Comparison of ENCODE assay signal across 9 cellular contexts in the genomic region with DNA sequence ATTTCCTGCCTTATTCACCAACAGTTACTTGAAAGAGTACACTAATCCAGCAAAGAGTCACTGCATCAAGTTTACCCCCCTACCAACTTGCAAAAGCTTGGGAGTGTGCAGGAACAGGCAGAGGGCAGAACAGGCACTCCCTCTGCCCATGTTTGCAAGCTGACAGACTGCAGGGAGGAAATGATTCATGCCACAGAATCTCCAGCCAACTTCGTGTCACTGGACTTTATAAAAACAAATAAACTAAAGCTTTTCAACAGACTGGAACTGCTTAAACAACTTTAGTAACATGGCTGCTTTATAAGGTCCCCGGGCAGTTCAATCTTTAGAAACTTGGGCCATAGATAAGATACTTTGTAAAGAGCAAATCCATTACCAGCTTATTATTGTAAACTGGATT.
DNase-seq lines count a peak whose midpoint lies in the region; ATAC-seq, FAIRE-seq and TF ChIP-seq lines count a peak whose summit lies in the region.
"Had no signal": no experiment of that assay in that cellular context is flagged by ENCODE, and none has a peak within 500 bp of the region (broad histone marks: within the 10 kb centered on the region; RNA-seq: fewer than 3 reads in every experiment).

No MANE protein-coding gene starts in this region.

- no peaks in the 10 kb centered on the region; the same call in 1 of the 2 replicates for H3K4me1 ChIP-seq in IMR-90 (ENCODE audit: control insufficient read depth, insufficient read depth, low read length)
- H3K4me1 ChIP-seq in thyroid gland, result peaks cover 0 to 9% of the 10 kb centered on the region in 2 donors

- H2BK5ac ChIP-seq in IMR-90 (ENCODE audit: low read depth, low read length, poor library complexity, severe bottlenecking), result no peak overlapping the region

- WGBS in IMR-90 (ENCODE audit: extremely low coverage in 2 of 2, insufficient read length in 1 of 2), 2 experiments, result no CpG with 5 or more reads among the region's 2 CpGs
- 4 to 7% methylated on average over 2 of the region's 2 CpGs for WGBS in thyroid gland, 2 donors

- DNase-seq in IMR-90 (peak; percentile 68), astrocyte of the cerebellum (ENCODE audit: low read depth) (peak; percentile 45), thyroid gland (peak; percentile 46 to 70), superior temporal gyrus (ENCODE audit: extremely low spot score) (no peak)

- no peak for TF ChIP-seq RAD21 in IMR-90 (IDR thresholded peaks at IDR 0.05; ENCODE audit: low read length)

- in situ Hi-C loops in IMR-90 (cut with MboI; ENCODE audit: low sequenced_read_pairs), result no loop called here
- in situ Hi-C loops in astrocyte of the cerebellum (cut with HindIII; ENCODE audit: low sequenced_read_pairs), result no loop called here

- peak; percentile 13 for FAIRE-seq in islet of Langerhans (lab: Jason Lieb, UNC)

- TF ChIP-seq CTCF in IMR-90 (conservative IDR thresholded peaks at IDR 0.05; ENCODE audit: low read depth, low read length) (no peak), astrocyte of the cerebellum (IDR thresholded peaks at IDR 0.05; ENCODE audit: low read depth, low read length, missing control alignments) (no peak), thyroid gland (IDR thresholded peaks at IDR 0.05) (peak in 2 of 6 experiments; percentile 15 to 29)

- BruUV-seq in IMR-90 (replicated peaks; lab: Mats Ljungman, UMichigan), result no TSS peak

- H2BK15ac ChIP-seq in IMR-90 (ENCODE audit: low read depth, low read length), result no peak overlapping the region

- H3K36me3 ChIP-seq in IMR-90 (ENCODE audit: control insufficient read depth, insufficient read depth, low read length) (no peaks in the 10 kb centered on the region), thyroid gland (no peaks in the 10 kb centered on the region)

- H4K91ac ChIP-seq in IMR-90 (ENCODE audit: insufficient read depth, low read depth, low read length), result no peak overlapping the region

- H4K20me1 ChIP-seq in IMR-90 (ENCODE audit: insufficient read depth, low read length), result no peaks in the 10 kb centered on the region

- no peak overlapping the region for H2AK9ac ChIP-seq in IMR-90 (replicated peaks; ENCODE audit: low read depth, low read length, poor library complexity)

- no peak overlapping the region; the same call in 1 of the 2 replicates for H3K4me2 ChIP-seq in IMR-90 (ENCODE audit: low read depth, low read length)

- H3K23ac ChIP-seq in IMR-90 (ENCODE audit: low read depth, low read length), result no peak overlapping the region

- POLR2A ChIA-PET in IMR-90 (lab: Charles Lee; ENCODE audit: unreplicated experiment), result no interaction called here

- no peak overlapping the region for H3K9ac ChIP-seq in IMR-90 (ENCODE audit: low read depth, low read length)

- H3K4me3 ChIP-seq in IMR-90 (ENCODE audit: insufficient read depth, low read depth, low read length) (no peak overlapping the region), astrocyte of the cerebellum (ENCODE audit: low read depth, low read length) (no peak overlapping the region), thyroid gland (replicated peaks in 1 of 3) (no peak overlapping the region)
- H3K4me3 ChIP-seq: skin epidermis had no signal

- H3K79me1 ChIP-seq in IMR-90 (ENCODE audit: low read depth in 1 of 2, low read length in 2 of 2), result no peaks in the 10 kb centered on the region

- no peak overlapping the region for H3K27ac ChIP-seq in IMR-90 (ENCODE audit: insufficient read depth, low read length)
- no peak overlapping the region for H3K27ac ChIP-seq in thyroid gland

- H2BK20ac ChIP-seq in IMR-90 (ENCODE audit: low read depth, low read length), result no peak overlapping the region

- no peak overlapping the region for H4K8ac ChIP-seq in IMR-90 (ENCODE audit: low read depth in 2 of 2, low read length in 2 of 2)

- no peaks in the 10 kb centered on the region for H3K9me1 ChIP-seq in IMR-90 (ENCODE audit: insufficient read depth, low read length)

- ATAC-seq in IMR-90 (ENCODE audit: low read depth) (peak; percentile 91), GM19351 (IDR thresholded peaks at IDR 0.05; ENCODE audit: unreplicated experiment) (no peak), GM18861 (IDR thresholded peaks at IDR 0.05; ENCODE audit: unreplicated experiment) (no peak), HG03095 (IDR thresholded peaks at IDR 0.05; ENCODE audit: unreplicated experiment) (no peak)

- no peak overlapping the region for H3K56ac ChIP-seq in IMR-90 (ENCODE audit: extremely low read depth, insufficient read depth, low read length)

- H2AK5ac ChIP-seq in IMR-90 (ENCODE audit: low read depth, low read length), result no peak overlapping the region

- intact Hi-C loops in IMR-90 (cut with micrococcal nuclease), result no loop called here
- intact Hi-C loops in thyroid gland (cut with DNase I), result no loop called here

- no peaks in the 10 kb centered on the region for H3K27me3 ChIP-seq in IMR-90 (ENCODE audit: control insufficient read depth, insufficient read depth, low read length)
- H3K27me3 ChIP-seq in thyroid gland, result no peaks in the 10 kb centered on the region

- dilution Hi-C loops in IMR-90 (cut with HindIII; ENCODE audit: low sequenced_read_pairs, unreplicated experiment), result no loop called here

- no peak overlapping the region for H4K5ac ChIP-seq in IMR-90 (ENCODE audit: low read depth, low read length)

- TF ChIP-seq POLR2A in IMR-90 (IDR thresholded peaks at IDR 0.05; ENCODE audit: low read depth, low read length) (no peak), thyroid gland (IDR thresholded peaks at IDR 0.05) (no peak)

- CTCF ChIA-PET in IMR-90 (lab: Yijun Ruan, JAX), result no interaction called here

- no peak overlapping the region for H3K14ac ChIP-seq in IMR-90 (replicated peaks; ENCODE audit: low read depth, low read length)

- H3K4ac ChIP-seq in IMR-90 (ENCODE audit: low read depth, low read length), result 0 out of 2 replicates have a peak overlapping the region, but pooled peaks have one; percentile 29

- no peak overlapping the region for H2AFZ ChIP-seq in IMR-90 (replicated peaks; ENCODE audit: low read length, poor library complexity)

- no peak overlapping the region for H2BK120ac ChIP-seq in IMR-90 (ENCODE audit: low read depth, low read length)

- H3K9me3 ChIP-seq in IMR-90 (ENCODE audit: control insufficient read depth, insufficient read depth, low read length) (no peaks in the 10 kb centered on the region), thyroid gland (no peaks in the 10 kb centered on the region)

- no peak overlapping the region for H3K18ac ChIP-seq in IMR-90 (ENCODE audit: low read depth, low read length)

TF ChIP-seq in IMR-90, 13 proteins besides CTCF, POLR2A, EP300 and RAD21:
- 0 out of 2 replicates have a peak, but pooled peaks have one; percentile 26 for TF ChIP-seq BHLHE40 (IDR thresholded peaks at IDR 0.05; ENCODE audit: low read depth, low read length)
- no peak for TF ChIP-seq CHD1 (IDR thresholded peaks at IDR 0.05; ENCODE audit: low read depth, low read length)
TF ChIP-seq in IMR-90: peak in this region for 1.
